Comparison of ENCODE assay signal across 1 cellular context in genomic region chr15:85488997-85489396, GRCh38.
TF ChIP-seq lines count a peak whose summit lies in the region.

No MANE protein-coding gene starts in this region.

TF ChIP-seq in SK-N-SH, 30 proteins besides CTCF, POLR2A, EP300 and RAD21 (continued from another document):
- TF ChIP-seq IRF3 (IDR thresholded peaks at IDR 0.05; ENCODE audit: low read depth, low read length) = no peak
- TF ChIP-seq ZBTB33 (IDR thresholded peaks at IDR 0.05; ENCODE audit: borderline replicate concordance, low read depth) = no peak
- TF ChIP-seq TCF12 (IDR thresholded peaks at IDR 0.05) = no peak
